Comparison of ENCODE assay signal across 13 cellular contexts in genomic region chr2:160375037-160375436, GRCh38.
A peak's percentile ranks its signal among the peaks of the same experiment; 100 is the strongest.
DNase-seq lines count a peak whose midpoint lies in the region; ATAC-seq and TF ChIP-seq lines count a peak whose summit lies in the region.
"Had no signal": no experiment of that assay in that cellular context is flagged by ENCODE, and none has a peak within 500 bp of the region (broad histone marks: within the 10 kb centered on the region; RNA-seq: fewer than 3 reads in every experiment).

No MANE protein-coding gene starts in this region.

- H3K4me3 Mint-ChIP-seq in CD14-positive monocyte: no peak overlapping the region
- H3K4me3 Mint-ChIP-seq in T-helper 17 cell: no peak overlapping the region
- H3K4me3 Mint-ChIP-seq in T-helper 2 cell treated with Interferon-gamma antibody and Interleukin-4, amounts not matched to agents 5 μg/mL and 100 μg/mL, for 36 hours: no peak overlapping the region
- H3K4me3 Mint-ChIP-seq: activated B cell treated with CpG ODN at 0.5 μM for 24 hours; central memory CD8-positive, alpha-beta T cell had no signal

- H3K14ac ChIP-seq in trophoblast cell (ENCODE audit: low read length): peak overlapping the region; percentile 1

- peak overlapping the region in 6 of 7 donors; percentile 66 to 89 (median 74) for H3K27ac Mint-ChIP-seq in CD14-positive monocyte
- H3K27ac Mint-ChIP-seq in T-helper 17 cell: peak overlapping the region; percentile 72
- H3K27ac Mint-ChIP-seq in T-helper 2 cell treated with Interferon-gamma antibody and Interleukin-4, amounts not matched to agents 5 μg/mL and 100 μg/mL, for 36 hours: no peak overlapping the region
- H3K27ac Mint-ChIP-seq: activated B cell treated with CpG ODN at 0.5 μM for 24 hours had no signal

- no peaks in the 10 kb centered on the region for H3K27me3 ChIP-seq in trophoblast cell (ENCODE audit: insufficient read depth, low read length)
- H3K27me3 ChIP-seq: tibial nerve had no signal

- peaks cover 0 to 3% of the 10 kb centered on the region in 2 experiments for H3K36me3 ChIP-seq in trophoblast cell (ENCODE audit: control insufficient read depth in 1 of 2, insufficient read depth in 2 of 2, low read length in 2 of 2)
- H3K36me3 ChIP-seq: tibial nerve had no signal

- peaks cover 91% of the 10 kb centered on the region for H3K4me1 Mint-ChIP-seq in CD14-positive monocyte
- H3K4me1 Mint-ChIP-seq in T-helper 17 cell: peaks cover 66% of the 10 kb centered on the region
- H3K4me1 Mint-ChIP-seq in T-helper 2 cell treated with Interferon-gamma antibody and Interleukin-4, amounts not matched to agents 5 μg/mL and 100 μg/mL, for 36 hours (ENCODE audit: low read depth): peaks cover 47% of the 10 kb centered on the region

- H3K36me3 Mint-ChIP-seq in CD14-positive monocyte (peaks cover 7 to 14% of the 10 kb centered on the region in 2 donors), T-helper 17 cell (ENCODE audit: low read depth) (peaks cover 3% of the 10 kb centered on the region)
- peaks cover 5% of the 10 kb centered on the region for H3K36me3 Mint-ChIP-seq in T-helper 2 cell treated with Interferon-gamma antibody and Interleukin-4, amounts not matched to agents 5 μg/mL and 100 μg/mL, for 36 hours (ENCODE audit: low read depth)

- no peak overlapping the region for H3K9ac ChIP-seq in trophoblast cell (ENCODE audit: low read length)

- H4K12ac ChIP-seq in trophoblast cell (ENCODE audit: low read depth, low read length): peak overlapping the region; percentile 30

- H3K9me3 Mint-ChIP-seq in CD14-positive monocyte: peaks cover 0 to 1% (median 0%) of the 10 kb centered on the region in 7 donors
- no peaks in the 10 kb centered on the region for H3K9me3 Mint-ChIP-seq in T-helper 2 cell treated with Interferon-gamma antibody and Interleukin-4, amounts not matched to agents 5 μg/mL and 100 μg/mL, for 36 hours
- H3K9me3 Mint-ChIP-seq: activated B cell treated with CpG ODN at 0.5 μM for 24 hours; central memory CD8-positive, alpha-beta T cell had no signal

- no peak overlapping the region for H3K4me2 ChIP-seq in trophoblast cell (ENCODE audit: low read length)

- no peak overlapping the region for H3K23ac ChIP-seq in trophoblast cell (ENCODE audit: low read length)

- H2BK5ac ChIP-seq in trophoblast cell (ENCODE audit: low read depth, low read length, poor library complexity): no peak overlapping the region

- H2BK120ac ChIP-seq in trophoblast cell (ENCODE audit: insufficient read depth, low read length, poor library complexity): no peak overlapping the region

- H4K8ac ChIP-seq in trophoblast cell (ENCODE audit: low read depth, low read length): no peak overlapping the region

- no peak overlapping the region for H2BK12ac ChIP-seq in trophoblast cell (ENCODE audit: low read length)

- peaks cover 27% of the 10 kb centered on the region for H3K79me2 ChIP-seq in trophoblast cell (ENCODE audit: control insufficient read depth, insufficient read depth, low read length, poor library complexity)

- H2AFZ ChIP-seq in trophoblast cell (ENCODE audit: insufficient read depth, low read length, poor library complexity): no peak overlapping the region

- peak overlapping the region; percentile 4 for H4K91ac ChIP-seq in trophoblast cell (ENCODE audit: low read depth, low read length)

- H3K9me3 ChIP-seq in T-helper 17 cell (ENCODE audit: control insufficient read depth, low read length, poor library complexity, severe bottlenecking) (no peaks in the 10 kb centered on the region), trophoblast cell (ENCODE audit: insufficient read depth, low read depth, low read length) (no peaks in the 10 kb centered on the region)
- H3K9me3 ChIP-seq: tibial nerve had no signal

- peak overlapping the region; percentile 10 for H3K4me3 ChIP-seq in fibroblast of pulmonary artery (replicated peaks; ENCODE audit: low read depth, low read length)
- no peak overlapping the region for H3K4me3 ChIP-seq in trophoblast cell (ENCODE audit: low read depth, low read length)
- H3K4me3 ChIP-seq: tibial nerve had no signal

- no peak overlapping the region for H2AK5ac ChIP-seq in trophoblast cell (ENCODE audit: low read length)

- H3K4ac ChIP-seq in trophoblast cell (ENCODE audit: low read depth, low read length): peak overlapping the region; percentile 16

- no peak for TF ChIP-seq CTCF in CD14-positive monocyte (IDR thresholded peaks at IDR 0.05)
- TF ChIP-seq CTCF in fibroblast of pulmonary artery (IDR thresholded peaks at IDR 0.05; ENCODE audit: low read length, missing control alignments): no peak

- H3K18ac ChIP-seq in trophoblast cell (ENCODE audit: low read length): no peak overlapping the region

- H3K27me3 Mint-ChIP-seq in CD14-positive monocyte (ENCODE audit: low read depth in 3 of 3) (no peaks in the 10 kb centered on the region), T-helper 17 cell (no peaks in the 10 kb centered on the region)
- H3K27me3 Mint-ChIP-seq in T-helper 2 cell treated with Interferon-gamma antibody and Interleukin-4, amounts not matched to agents 5 μg/mL and 100 μg/mL, for 36 hours (ENCODE audit: low read depth): no peaks in the 10 kb centered on the region
- H3K27me3 Mint-ChIP-seq: activated B cell treated with CpG ODN at 0.5 μM for 24 hours; central memory CD8-positive, alpha-beta T cell had no signal

- intact Hi-C loops in CD14-positive monocyte (cut with micrococcal nuclease): no loop called here

- DNase-seq in CD14-positive monocyte (ENCODE audit: low spot score) (no peak), T-helper 17 cell (no peak), fibroblast of pulmonary artery (ENCODE audit: low read depth) (peak; percentile 78), trophoblast cell (peak; percentile 62 to 81)
- DNase-seq in activated CD4-positive, alpha-beta T cell treated with anti-CD3 and anti-CD28 coated beads for 48 hours: no peak
- DNase-seq in T-helper 2 cell treated with Interferon-gamma antibody and Interleukin-4, amounts not matched to agents 5 μg/mL and 100 μg/mL, for 36 hours (ENCODE audit: low spot score): no peak
- DNase-seq: activated B cell treated with CpG ODN at 0.5 μM for 24 hours, NCI-H1417, NCI-H69 had no signal

- no peaks in the 10 kb centered on the region for H3K79me1 ChIP-seq in trophoblast cell (ENCODE audit: low read length)

- WGBS in trophoblast cell (ENCODE audit: extremely low coverage, insufficient coverage, insufficient read length): no CpG with 5 or more reads among the region's 4 CpGs

- peak overlapping the region; percentile 62 for H3K27ac ChIP-seq in trophoblast cell (ENCODE audit: low read depth, low read length)

- no peak for ATAC-seq in T-helper 17 cell
- no peak for ATAC-seq in GM18909 (IDR thresholded peaks at IDR 0.05; ENCODE audit: poor library complexity, unreplicated experiment)
- no peak for ATAC-seq in HG03469 (IDR thresholded peaks at IDR 0.05; ENCODE audit: unreplicated experiment)

- H3K4me1 ChIP-seq in trophoblast cell (ENCODE audit: control insufficient read depth in 1 of 2, insufficient read depth in 2 of 2, low read length in 2 of 2): peaks cover 17 to 27% of the 10 kb centered on the region in 2 experiments

Comparison
In these comparisons a context has a peak if more than half of its experiments do, and no peak if none do; other contexts are left out.
1. DNase-seq: peak in fibroblast of pulmonary artery (single experiment) and trophoblast cell (2 of 2); none in CD14-positive monocyte (single experiment), T-helper 17 cell (0 of 3), activated CD4-positive, alpha-beta T cell treated with anti-CD3 and anti-CD28 coated beads for 48 hours (single experiment) and T-helper 2 cell treated with Interferon-gamma antibody and Interleukin-4, amounts not matched to agents 5 μg/mL and 100 μg/mL, for 36 hours (single experiment).